In the genomic region with DNA sequence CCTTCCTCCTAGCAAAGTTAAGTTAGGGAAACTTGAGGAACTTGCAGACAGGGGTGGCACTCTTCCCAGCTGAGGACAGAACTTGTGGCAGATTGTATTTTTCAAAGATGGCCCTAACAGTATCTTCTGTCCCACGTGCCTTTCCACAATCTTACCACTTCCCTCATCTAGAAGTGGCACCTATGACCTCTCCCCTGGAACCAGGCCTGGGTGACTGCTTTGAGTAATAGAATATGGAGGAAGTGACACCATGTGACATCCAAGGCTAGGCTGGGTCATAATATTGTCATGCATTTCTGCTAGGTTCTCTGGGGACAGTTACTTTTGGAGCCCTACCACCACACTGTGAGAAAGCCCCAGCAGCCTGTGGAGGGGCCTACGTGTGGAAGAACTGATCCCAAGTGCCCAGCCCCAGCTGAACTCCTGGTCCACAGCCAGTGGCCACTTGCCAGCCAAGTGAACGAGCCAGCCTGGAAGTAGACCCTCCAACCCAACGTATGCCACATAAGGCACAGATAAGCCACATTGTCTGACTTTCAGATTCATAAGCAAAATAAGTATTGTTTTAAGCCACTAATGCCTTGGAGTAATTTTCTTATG, we compare ENCODE assay signal across 14 cellular contexts.
DNase-seq lines count a peak whose midpoint lies in the region; ATAC-seq and TF ChIP-seq lines count a peak whose summit lies in the region.
"Had no signal": no experiment of that assay in that cellular context is flagged by ENCODE, and none has a peak within 500 bp of the region (broad histone marks: within the 10 kb centered on the region; RNA-seq: fewer than 3 reads in every experiment).

No MANE protein-coding gene starts in this region.

- peaks cover 0 to 5% of the 10 kb centered on the region in 2 donors for H3K4me1 ChIP-seq in lung (ENCODE audit: control insufficient read depth in 2 of 2, insufficient read depth in 2 of 2, low read length in 2 of 2)
- H3K4me1 ChIP-seq in esophagus squamous epithelium, result no peaks in the 10 kb centered on the region

- H3K9me3 ChIP-seq in lung (ENCODE audit: control insufficient read depth in 2 of 2, insufficient read depth in 1 of 2, low read length in 1 of 2) (peaks cover 0 to under 1% of the 10 kb centered on the region in 2 donors), esophagus squamous epithelium (no peaks in the 10 kb centered on the region)

- H3K36me3 Mint-ChIP-seq in central memory CD8-positive, alpha-beta T cell (ENCODE audit: insufficient read depth), result no peaks in the 10 kb centered on the region

- no peak for DNase-seq in stimulated activated naive CD8-positive, alpha-beta T cell treated with anti-CD3 and anti-CD28 coated beads, Interleukin-15, amount 100 ng/mL, for 72 hours
- no peak for DNase-seq in stimulated activated naive CD8-positive, alpha-beta T cell treated with anti-CD3 and anti-CD28 coated beads, Interleukin-15, Interleukin-2, amounts not matched to agents 100 U/mL and 50 U/mL, for 24 hours
- DNase-seq in central memory CD8-positive, alpha-beta T cell (ENCODE audit: low spot score in 2 of 2), result no peak
- peak; percentile 50 for DNase-seq in lung (ENCODE audit: low spot score)
- DNase-seq in effector CD8-positive, alpha-beta T cell (lab: John Stamatoyannopoulos, UW), result no peak
- DNase-seq in esophagus squamous epithelium (lab: John Stamatoyannopoulos, UW), result no peak
- DNase-seq in H4 (ENCODE audit: low spot score), result no peak
- DNase-seq: activated naive CD4-positive, alpha-beta T cell treated with anti-CD3 and anti-CD28 coated beads, Interleukin-2, amount 50 U/mL, for 16 hours; caudate nucleus; DMS 273 treated with DMSO at 0.1 percent for 48 hours; mesenchymal stem cell; NCI-H1436 treated with DMSO at 0.1 percent for 48 hours; NCI-H526 treated with DMSO at 0.1 percent for 48 hours had no signal

- H3K4me3 Mint-ChIP-seq in stimulated activated naive CD8-positive, alpha-beta T cell treated with anti-CD3 and anti-CD28 coated beads, Interleukin-15, amount 100 ng/mL, for 72 hours, result no peak overlapping the region
- H3K4me3 Mint-ChIP-seq in central memory CD8-positive, alpha-beta T cell, result no peak overlapping the region

- H3K27me3 ChIP-seq in lung (ENCODE audit: control insufficient read depth, insufficient read depth) (no peaks in the 10 kb centered on the region), esophagus squamous epithelium (no peaks in the 10 kb centered on the region)

- intact Hi-C loops in esophagus squamous epithelium (cut with DNase I), result no loop called here

- TF ChIP-seq POLR2A in esophagus squamous epithelium (IDR thresholded peaks at IDR 0.05) (no peak), GM18505 (IDR thresholded peaks at IDR 0.05; ENCODE audit: borderline replicate concordance, extremely low read depth, insufficient read depth, insufficient read length) (no peak)

- H3K9me3 Mint-ChIP-seq in stimulated activated naive CD8-positive, alpha-beta T cell treated with anti-CD3 and anti-CD28 coated beads, Interleukin-15, amount 100 ng/mL, for 72 hours, result no peaks in the 10 kb centered on the region
- H3K9me3 Mint-ChIP-seq in central memory CD8-positive, alpha-beta T cell, result no peaks in the 10 kb centered on the region

- H3K36me3 ChIP-seq in lung (ENCODE audit: control insufficient read depth in 2 of 2, insufficient read depth in 2 of 2, low read length in 2 of 2), result no peaks in the 10 kb centered on the region
- H3K36me3 ChIP-seq in esophagus squamous epithelium, result no peaks in the 10 kb centered on the region

- 44 to 68% methylated on average over 4 of the region's 4 CpGs for WGBS in lung, 2 donors
- 49 to 51% methylated on average over 4 of the region's 4 CpGs for WGBS in esophagus squamous epithelium, 2 donors

- no peaks in the 10 kb centered on the region for H3K4me1 Mint-ChIP-seq in stimulated activated naive CD8-positive, alpha-beta T cell treated with anti-CD3 and anti-CD28 coated beads, Interleukin-15, amount 100 ng/mL, for 72 hours
- H3K4me1 Mint-ChIP-seq in central memory CD8-positive, alpha-beta T cell, result no peaks in the 10 kb centered on the region

- H3K27ac Mint-ChIP-seq in stimulated activated naive CD8-positive, alpha-beta T cell treated with anti-CD3 and anti-CD28 coated beads, Interleukin-15, amount 100 ng/mL, for 72 hours, result no peak overlapping the region
- H3K27ac Mint-ChIP-seq in central memory CD8-positive, alpha-beta T cell (ENCODE audit: low read depth), result no peak overlapping the region

- peak; percentile 75 for ATAC-seq in stimulated activated naive CD8-positive, alpha-beta T cell treated with anti-CD3 and anti-CD28 coated beads, Interleukin-15, amount 100 ng/mL, for 72 hours
- ATAC-seq in stimulated activated naive CD8-positive, alpha-beta T cell treated with anti-CD3 and anti-CD28 coated beads, Interleukin-15, Interleukin-2, amounts not matched to agents 100 U/mL and 50 U/mL, for 24 hours, result no peak
- peak; percentile 10 for ATAC-seq in central memory CD8-positive, alpha-beta T cell (replicated peaks; ENCODE audit: extremely low read depth, poor library complexity, severe bottlenecking)
- no peak for ATAC-seq in lung (ENCODE audit: insufficient read depth, low FRiP score)
- no peak for ATAC-seq in GM18505 (IDR thresholded peaks at IDR 0.05; ENCODE audit: unreplicated experiment)

- no peaks in the 10 kb centered on the region for H3K27me3 Mint-ChIP-seq in stimulated activated naive CD8-positive, alpha-beta T cell treated with anti-CD3 and anti-CD28 coated beads, Interleukin-15, amount 100 ng/mL, for 72 hours
- no peaks in the 10 kb centered on the region for H3K27me3 Mint-ChIP-seq in central memory CD8-positive, alpha-beta T cell

- peak overlapping the region in 1 of 2 donors; percentile 81 for H3K27ac ChIP-seq in lung (ENCODE audit: low read depth in 1 of 2, low read length in 1 of 2)
- H3K27ac ChIP-seq in esophagus squamous epithelium, result no peak overlapping the region

- TF ChIP-seq CTCF in lung (IDR thresholded peaks at IDR 0.05; ENCODE audit: control extremely low read depth, extremely low read depth) (no peak), esophagus squamous epithelium (IDR thresholded peaks at IDR 0.05) (no peak)

- H3K4me3 ChIP-seq in lung (no peak overlapping the region), esophagus squamous epithelium (no peak overlapping the region)

Comparison
In these comparisons a context has a peak if more than half of its experiments do, and no peak if none do; other contexts are left out.
1. ATAC-seq: peak in stimulated activated naive CD8-positive, alpha-beta T cell treated with anti-CD3 and anti-CD28 coated beads, Interleukin-15, amount 100 ng/mL, for 72 hours (single experiment) and central memory CD8-positive, alpha-beta T cell (single experiment); none in stimulated activated naive CD8-positive, alpha-beta T cell treated with anti-CD3 and anti-CD28 coated beads, Interleukin-15, Interleukin-2, amounts not matched to agents 100 U/mL and 50 U/mL, for 24 hours (single experiment), lung (single experiment) and GM18505 (single experiment).